In the genomic region with DNA sequence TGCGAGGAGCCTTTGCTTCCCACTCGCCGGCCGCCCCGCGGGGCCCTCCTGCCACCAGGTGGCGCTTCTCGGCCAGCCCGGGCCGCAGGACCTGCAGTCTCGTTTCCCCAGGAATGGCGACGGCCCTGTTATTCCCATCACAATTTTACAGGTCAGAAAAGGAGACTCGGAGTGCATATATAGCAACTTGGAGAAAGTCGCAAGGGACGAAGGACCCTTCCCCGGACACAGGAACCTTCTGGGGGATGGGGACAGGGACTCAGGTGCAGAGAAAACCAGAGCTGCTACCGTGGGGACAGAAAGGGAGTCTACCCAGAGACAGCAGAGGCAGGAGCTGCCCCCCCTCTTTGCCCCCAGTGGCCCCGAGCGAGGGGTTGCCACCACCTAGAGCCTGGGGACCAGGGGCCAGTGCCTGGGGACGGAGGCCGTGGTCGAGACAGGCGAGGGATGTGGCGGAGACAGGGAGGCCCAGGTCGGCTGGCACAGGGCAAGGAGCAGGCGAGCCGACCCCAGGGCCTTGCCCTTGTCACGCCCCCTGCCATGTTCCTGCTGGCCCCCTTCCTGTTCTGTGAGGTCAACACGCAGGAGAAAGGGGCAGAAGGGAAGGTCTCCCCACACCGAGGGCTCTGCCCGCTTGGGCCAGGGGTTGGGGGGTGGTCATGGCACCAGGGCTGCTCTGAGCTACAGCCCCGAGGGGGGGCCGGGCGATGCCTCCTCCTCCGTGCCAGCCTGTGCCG, we compare ENCODE assay signal across 1 cellular context.
TF ChIP-seq lines count a peak whose summit lies in the region.

No MANE protein-coding gene starts in this region.

TF ChIP-seq in HepG2, 621 proteins besides CTCF, POLR2A, EP300 and RAD21 (continued from another document and continues in another):
- TF ChIP-seq CHCHD3 (CRISPR knock-in tag; IDR thresholded peaks at IDR 0.05): 0 out of 2 replicates have a peak, but pooled peaks have one; percentile 12
- no peak for TF ChIP-seq RFXANK (CRISPR knock-in tag; IDR thresholded peaks at IDR 0.05)
- TF ChIP-seq AGO1 (IDR thresholded peaks at IDR 0.05; ENCODE audit: low read depth, low read length, poor library complexity, severe bottlenecking): no peak
- no peak for TF ChIP-seq ESRRA (CRISPR knock-in tag; IDR thresholded peaks at IDR 0.05; ENCODE audit: low read depth)
- no peak for TF ChIP-seq KDM6A (CRISPR knock-in tag; IDR thresholded peaks at IDR 0.05; ENCODE audit: low read depth)
- no peak for TF ChIP-seq ZBTB3 (CRISPR knock-in tag; IDR thresholded peaks at IDR 0.05; ENCODE audit: borderline replicate concordance, low read depth)
- TF ChIP-seq ZNF878 (CRISPR knock-in tag; IDR thresholded peaks at IDR 0.05): no peak
- TF ChIP-seq, protein P1, sequence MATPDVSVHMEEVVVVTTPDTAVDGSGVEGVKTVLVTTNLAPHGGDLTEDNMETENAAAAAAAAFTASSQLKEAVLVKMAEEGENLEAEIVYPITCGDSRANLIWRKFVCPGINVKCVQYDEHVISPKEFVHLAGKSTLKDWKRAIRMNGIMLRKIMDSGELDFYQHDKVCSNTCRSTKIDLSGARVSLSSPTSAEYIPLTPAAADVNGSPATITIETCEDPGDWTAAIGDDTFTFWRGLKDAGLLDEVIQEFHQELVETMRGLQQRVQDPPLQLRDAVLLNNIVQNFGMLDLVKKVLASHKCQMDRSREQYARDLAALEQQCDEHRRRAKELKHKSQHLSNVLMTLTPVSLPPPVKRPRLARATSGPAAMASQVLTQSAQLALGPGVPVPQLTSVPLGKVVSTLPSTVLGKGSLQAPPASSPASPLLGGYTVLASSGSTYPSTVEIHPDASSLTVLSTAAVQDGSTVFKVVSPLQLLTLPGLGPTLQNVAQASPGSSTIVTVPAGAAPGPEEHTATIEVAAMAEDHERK (CRISPR knock-in tag; IDR thresholded peaks at IDR 0.05; ENCODE audit: low read depth): no peak
- no peak for TF ChIP-seq NFKBIZ (CRISPR knock-in tag; IDR thresholded peaks at IDR 0.05)
- TF ChIP-seq, protein P2, sequence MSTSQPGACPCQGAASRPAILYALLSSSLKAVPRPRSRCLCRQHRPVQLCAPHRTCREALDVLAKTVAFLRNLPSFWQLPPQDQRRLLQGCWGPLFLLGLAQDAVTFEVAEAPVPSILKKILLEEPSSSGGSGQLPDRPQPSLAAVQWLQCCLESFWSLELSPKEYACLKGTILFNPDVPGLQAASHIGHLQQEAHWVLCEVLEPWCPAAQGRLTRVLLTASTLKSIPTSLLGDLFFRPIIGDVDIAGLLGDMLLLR (CRISPR knock-in tag; IDR thresholded peaks at IDR 0.05): no peak
- peak; percentile 58; the same call in 1 of the 2 replicates for TF ChIP-seq TOPORS (CRISPR knock-in tag; IDR thresholded peaks at IDR 0.05)
- no peak for TF ChIP-seq NFIB (CRISPR knock-in tag; IDR thresholded peaks at IDR 0.05; ENCODE audit: borderline replicate concordance)
- peak; percentile 29; the same call in 1 of the 2 replicates for TF ChIP-seq SNAI1 (CRISPR knock-in tag; IDR thresholded peaks at IDR 0.05; ENCODE audit: borderline replicate concordance)
- no peak for TF ChIP-seq CCAR2 (optimal IDR thresholded peaks at IDR 0.05; ENCODE audit: low read depth, low read length)
- peak; percentile 54; the same call in 1 of the 2 replicates for TF ChIP-seq GABPB1 (CRISPR knock-in tag; IDR thresholded peaks at IDR 0.05)
- TF ChIP-seq ZNF343 (CRISPR knock-in tag; IDR thresholded peaks at IDR 0.05): no peak
- TF ChIP-seq ZFP37 (CRISPR knock-in tag; IDR thresholded peaks at IDR 0.05; ENCODE audit: borderline replicate concordance): no peak
- TF ChIP-seq, protein P3, sequence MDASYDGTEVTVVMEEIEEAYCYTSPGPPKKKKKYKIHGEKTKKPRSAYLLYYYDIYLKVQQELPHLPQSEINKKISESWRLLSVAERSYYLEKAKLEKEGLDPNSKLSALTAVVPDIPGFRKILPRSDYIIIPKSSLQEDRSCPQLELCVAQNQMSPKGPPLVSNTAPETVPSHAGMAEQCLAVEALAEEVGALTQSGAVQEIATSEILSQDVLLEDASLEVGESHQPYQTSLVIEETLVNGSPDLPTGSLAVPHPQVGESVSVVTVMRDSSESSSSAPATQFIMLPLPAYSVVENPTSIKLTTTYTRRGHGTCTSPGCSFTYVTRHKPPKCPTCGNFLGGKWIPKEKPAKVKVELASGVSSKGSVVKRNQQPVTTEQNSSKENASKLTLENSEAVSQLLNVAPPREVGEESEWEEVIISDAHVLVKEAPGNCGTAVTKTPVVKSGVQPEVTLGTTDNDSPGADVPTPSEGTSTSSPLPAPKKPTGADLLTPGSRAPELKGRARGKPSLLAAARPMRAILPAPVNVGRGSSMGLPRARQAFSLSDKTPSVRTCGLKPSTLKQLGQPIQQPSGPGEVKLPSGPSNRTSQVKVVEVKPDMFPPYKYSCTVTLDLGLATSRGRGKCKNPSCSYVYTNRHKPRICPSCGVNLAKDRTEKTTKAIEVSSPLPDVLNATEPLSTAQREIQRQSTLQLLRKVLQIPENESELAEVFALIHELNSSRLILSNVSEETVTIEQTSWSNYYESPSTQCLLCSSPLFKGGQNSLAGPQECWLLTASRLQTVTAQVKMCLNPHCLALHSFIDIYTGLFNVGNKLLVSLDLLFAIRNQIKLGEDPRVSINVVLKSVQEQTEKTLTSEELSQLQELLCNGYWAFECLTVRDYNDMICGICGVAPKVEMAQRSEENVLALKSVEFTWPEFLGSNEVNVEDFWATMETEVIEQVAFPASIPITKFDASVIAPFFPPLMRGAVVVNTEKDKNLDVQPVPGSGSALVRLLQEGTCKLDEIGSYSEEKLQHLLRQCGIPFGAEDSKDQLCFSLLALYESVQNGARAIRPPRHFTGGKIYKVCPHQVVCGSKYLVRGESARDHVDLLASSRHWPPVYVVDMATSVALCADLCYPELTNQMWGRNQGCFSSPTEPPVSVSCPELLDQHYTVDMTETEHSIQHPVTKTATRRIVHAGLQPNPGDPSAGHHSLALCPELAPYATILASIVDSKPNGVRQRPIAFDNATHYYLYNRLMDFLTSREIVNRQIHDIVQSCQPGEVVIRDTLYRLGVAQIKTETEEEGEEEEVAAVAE (CRISPR knock-in tag; IDR thresholded peaks at IDR 0.05; ENCODE audit: borderline replicate concordance): no peak
- TF ChIP-seq, protein P4, sequence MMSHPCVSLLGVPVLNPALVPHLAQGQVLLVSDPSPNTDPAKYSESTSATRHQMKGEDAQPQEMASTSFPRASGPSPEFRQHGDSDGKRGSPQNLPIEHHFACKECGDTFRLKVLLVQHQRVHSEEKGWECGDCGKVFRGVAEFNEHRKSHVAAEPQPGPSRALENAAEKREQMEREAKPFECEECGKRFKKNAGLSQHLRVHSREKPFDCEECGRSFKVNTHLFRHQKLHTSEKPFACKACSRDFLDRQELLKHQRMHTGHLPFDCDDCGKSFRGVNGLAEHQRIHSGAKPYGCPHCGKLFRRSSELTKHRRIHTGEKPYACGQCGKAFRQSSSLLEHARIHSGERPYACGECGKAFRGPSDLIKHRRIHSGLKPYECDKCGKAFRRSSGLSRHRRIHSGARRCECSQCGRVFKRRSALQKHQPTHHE (CRISPR knock-in tag; IDR thresholded peaks at IDR 0.05; ENCODE audit: borderline replicate concordance): no peak
- TF ChIP-seq, protein P5, sequence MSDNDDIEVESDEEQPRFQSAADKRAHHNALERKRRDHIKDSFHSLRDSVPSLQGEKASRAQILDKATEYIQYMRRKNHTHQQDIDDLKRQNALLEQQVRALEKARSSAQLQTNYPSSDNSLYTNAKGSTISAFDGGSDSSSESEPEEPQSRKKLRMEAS (IDR thresholded peaks at IDR 0.05): no peak
- TF ChIP-seq, protein P6, sequence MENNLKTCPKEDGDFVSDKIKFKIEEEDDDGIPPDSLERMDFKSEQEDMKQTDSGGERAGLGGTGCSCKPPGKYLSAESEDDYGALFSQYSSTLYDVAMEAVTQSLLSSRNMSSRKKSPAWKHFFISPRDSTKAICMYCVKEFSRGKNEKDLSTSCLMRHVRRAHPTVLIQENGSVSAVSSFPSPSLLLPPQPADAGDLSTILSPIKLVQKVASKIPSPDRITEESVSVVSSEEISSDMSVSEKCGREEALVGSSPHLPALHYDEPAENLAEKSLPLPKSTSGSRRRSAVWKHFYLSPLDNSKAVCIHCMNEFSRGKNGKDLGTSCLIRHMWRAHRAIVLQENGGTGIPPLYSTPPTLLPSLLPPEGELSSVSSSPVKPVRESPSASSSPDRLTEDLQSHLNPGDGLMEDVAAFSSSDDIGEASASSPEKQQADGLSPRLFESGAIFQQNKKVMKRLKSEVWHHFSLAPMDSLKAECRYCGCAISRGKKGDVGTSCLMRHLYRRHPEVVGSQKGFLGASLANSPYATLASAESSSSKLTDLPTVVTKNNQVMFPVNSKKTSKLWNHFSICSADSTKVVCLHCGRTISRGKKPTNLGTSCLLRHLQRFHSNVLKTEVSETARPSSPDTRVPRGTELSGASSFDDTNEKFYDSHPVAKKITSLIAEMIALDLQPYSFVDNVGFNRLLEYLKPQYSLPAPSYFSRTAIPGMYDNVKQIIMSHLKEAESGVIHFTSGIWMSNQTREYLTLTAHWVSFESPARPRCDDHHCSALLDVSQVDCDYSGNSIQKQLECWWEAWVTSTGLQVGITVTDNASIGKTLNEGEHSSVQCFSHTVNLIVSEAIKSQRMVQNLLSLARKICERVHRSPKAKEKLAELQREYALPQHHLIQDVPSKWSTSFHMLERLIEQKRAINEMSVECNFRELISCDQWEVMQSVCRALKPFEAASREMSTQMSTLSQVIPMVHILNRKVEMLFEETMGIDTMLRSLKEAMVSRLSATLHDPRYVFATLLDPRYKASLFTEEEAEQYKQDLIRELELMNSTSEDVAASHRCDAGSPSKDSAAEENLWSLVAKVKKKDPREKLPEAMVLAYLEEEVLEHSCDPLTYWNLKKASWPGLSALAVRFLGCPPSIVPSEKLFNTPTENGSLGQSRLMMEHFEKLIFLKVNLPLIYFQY (CRISPR knock-in tag; IDR thresholded peaks at IDR 0.05; ENCODE audit: borderline replicate concordance): 0 out of 2 replicates have a peak, but pooled peaks have one; percentile 33
- TF ChIP-seq, protein P7, sequence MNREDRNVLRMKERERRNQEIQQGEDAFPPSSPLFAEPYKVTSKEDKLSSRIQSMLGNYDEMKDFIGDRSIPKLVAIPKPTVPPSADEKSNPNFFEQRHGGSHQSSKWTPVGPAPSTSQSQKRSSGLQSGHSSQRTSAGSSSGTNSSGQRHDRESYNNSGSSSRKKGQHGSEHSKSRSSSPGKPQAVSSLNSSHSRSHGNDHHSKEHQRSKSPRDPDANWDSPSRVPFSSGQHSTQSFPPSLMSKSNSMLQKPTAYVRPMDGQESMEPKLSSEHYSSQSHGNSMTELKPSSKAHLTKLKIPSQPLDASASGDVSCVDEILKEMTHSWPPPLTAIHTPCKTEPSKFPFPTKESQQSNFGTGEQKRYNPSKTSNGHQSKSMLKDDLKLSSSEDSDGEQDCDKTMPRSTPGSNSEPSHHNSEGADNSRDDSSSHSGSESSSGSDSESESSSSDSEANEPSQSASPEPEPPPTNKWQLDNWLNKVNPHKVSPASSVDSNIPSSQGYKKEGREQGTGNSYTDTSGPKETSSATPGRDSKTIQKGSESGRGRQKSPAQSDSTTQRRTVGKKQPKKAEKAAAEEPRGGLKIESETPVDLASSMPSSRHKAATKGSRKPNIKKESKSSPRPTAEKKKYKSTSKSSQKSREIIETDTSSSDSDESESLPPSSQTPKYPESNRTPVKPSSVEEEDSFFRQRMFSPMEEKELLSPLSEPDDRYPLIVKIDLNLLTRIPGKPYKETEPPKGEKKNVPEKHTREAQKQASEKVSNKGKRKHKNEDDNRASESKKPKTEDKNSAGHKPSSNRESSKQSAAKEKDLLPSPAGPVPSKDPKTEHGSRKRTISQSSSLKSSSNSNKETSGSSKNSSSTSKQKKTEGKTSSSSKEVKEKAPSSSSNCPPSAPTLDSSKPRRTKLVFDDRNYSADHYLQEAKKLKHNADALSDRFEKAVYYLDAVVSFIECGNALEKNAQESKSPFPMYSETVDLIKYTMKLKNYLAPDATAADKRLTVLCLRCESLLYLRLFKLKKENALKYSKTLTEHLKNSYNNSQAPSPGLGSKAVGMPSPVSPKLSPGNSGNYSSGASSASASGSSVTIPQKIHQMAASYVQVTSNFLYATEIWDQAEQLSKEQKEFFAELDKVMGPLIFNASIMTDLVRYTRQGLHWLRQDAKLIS (CRISPR knock-in tag; IDR thresholded peaks at IDR 0.05): no peak
- TF ChIP-seq MEIS1 (CRISPR knock-in tag; IDR thresholded peaks at IDR 0.05; ENCODE audit: borderline replicate concordance): no peak
- peak; percentile 72 for TF ChIP-seq BORCS8-MEF2B (CRISPR knock-in tag; IDR thresholded peaks at IDR 0.05)
- no peak; the same call in 1 of the 2 replicates for TF ChIP-seq ZNF768 (CRISPR knock-in tag; IDR thresholded peaks at IDR 0.05)
- TF ChIP-seq ZNF232 (CRISPR knock-in tag; IDR thresholded peaks at IDR 0.05; ENCODE audit: borderline replicate concordance): no peak
- TF ChIP-seq ZC3H13 (CRISPR knock-in tag; IDR thresholded peaks at IDR 0.05): no peak; the same call in 1 of the 2 replicates
- 0 out of 2 replicates have a peak, but pooled peaks have one; percentile 12 for TF ChIP-seq ZNF205 (CRISPR knock-in tag; IDR thresholded peaks at IDR 0.05)
- peak; percentile 37; the same call in 1 of the 2 replicates for TF ChIP-seq NR2C2 (CRISPR knock-in tag; IDR thresholded peaks at IDR 0.05; ENCODE audit: borderline replicate concordance)
- no peak for TF ChIP-seq ZNF75D (CRISPR knock-in tag; IDR thresholded peaks at IDR 0.05; ENCODE audit: borderline replicate concordance)
- TF ChIP-seq ARNTL (CRISPR knock-in tag; IDR thresholded peaks at IDR 0.05): peak; percentile 21; the same call in 1 of the 2 replicates
- TF ChIP-seq ZFX (CRISPR knock-in tag; IDR thresholded peaks at IDR 0.05; ENCODE audit: low read depth): peak; percentile 65
- TF ChIP-seq, protein P8, sequence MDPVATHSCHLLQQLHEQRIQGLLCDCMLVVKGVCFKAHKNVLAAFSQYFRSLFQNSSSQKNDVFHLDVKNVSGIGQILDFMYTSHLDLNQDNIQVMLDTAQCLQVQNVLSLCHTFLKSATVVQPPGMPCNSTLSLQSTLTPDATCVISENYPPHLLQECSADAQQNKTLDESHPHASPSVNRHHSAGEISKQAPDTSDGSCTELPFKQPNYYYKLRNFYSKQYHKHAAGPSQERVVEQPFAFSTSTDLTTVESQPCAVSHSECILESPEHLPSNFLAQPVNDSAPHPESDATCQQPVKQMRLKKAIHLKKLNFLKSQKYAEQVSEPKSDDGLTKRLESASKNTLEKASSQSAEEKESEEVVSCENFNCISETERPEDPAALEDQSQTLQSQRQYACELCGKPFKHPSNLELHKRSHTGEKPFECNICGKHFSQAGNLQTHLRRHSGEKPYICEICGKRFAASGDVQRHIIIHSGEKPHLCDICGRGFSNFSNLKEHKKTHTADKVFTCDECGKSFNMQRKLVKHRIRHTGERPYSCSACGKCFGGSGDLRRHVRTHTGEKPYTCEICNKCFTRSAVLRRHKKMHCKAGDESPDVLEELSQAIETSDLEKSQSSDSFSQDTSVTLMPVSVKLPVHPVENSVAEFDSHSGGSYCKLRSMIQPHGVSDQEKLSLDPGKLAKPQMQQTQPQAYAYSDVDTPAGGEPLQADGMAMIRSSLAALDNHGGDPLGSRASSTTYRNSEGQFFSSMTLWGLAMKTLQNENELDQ (CRISPR knock-in tag; IDR thresholded peaks at IDR 0.05; ENCODE audit: borderline replicate concordance): no peak
- 0 out of 2 replicates have a peak, but pooled peaks have one; percentile 30 for TF ChIP-seq ZNF34 (CRISPR knock-in tag; IDR thresholded peaks at IDR 0.05; ENCODE audit: borderline replicate concordance)
- TF ChIP-seq ZNF674 (CRISPR knock-in tag; IDR thresholded peaks at IDR 0.05; ENCODE audit: low read depth): no peak
- TF ChIP-seq, protein P9, sequence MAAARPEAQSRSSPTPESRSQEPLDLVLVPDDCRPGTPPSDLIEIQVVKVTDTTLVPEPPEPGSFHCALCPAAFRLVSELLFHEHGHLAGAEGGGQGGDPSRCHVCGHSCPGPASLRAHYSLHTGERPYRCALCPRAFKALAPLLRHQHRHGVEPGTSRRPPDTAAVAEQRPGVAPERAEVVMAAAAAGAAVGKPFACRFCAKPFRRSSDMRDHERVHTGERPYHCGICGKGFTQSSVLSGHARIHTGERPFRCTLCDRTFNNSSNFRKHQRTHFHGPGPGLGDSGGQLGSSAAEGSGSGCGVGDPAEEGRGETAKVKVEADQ (CRISPR knock-in tag; IDR thresholded peaks at IDR 0.05; ENCODE audit: borderline replicate concordance): 0 out of 2 replicates have a peak, but pooled peaks have one; percentile 53
